10 cellular contexts compared by ENCODE assay signal in the genomic region with DNA sequence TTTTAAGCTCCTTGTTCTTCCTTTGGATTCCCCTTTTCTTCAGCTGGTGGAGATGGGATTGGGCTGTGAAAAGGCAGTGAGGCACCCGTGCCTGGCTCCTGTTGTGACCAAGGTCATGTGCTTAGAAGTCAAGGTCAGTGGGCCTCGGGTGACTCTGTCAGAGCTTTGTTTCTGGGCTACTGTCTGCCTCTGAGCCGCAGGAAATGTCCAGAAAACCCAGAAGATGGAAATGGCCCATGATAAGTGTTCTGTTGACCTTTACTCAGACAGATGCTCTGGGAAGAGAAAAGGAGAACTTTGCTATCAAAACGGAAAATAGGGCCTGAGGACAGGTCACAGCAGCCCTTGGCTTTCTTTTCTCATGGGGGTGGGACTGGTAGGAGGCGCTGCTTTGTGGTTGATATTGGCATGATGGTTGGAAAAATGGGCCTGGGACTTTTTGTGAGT. TPM values are rescaled to one million over a fixed set of nuclear protein-coding genes. Genes with fewer than 3 reads are reported as not detected.
DNase-seq lines count a peak whose midpoint lies in the region; ATAC-seq and TF ChIP-seq lines count a peak whose summit lies in the region.
"Had no signal": no experiment of that assay in that cellular context is flagged by ENCODE, and none has a peak within 500 bp of the region (broad histone marks: within the 10 kb centered on the region; RNA-seq: fewer than 3 reads in every experiment).

No MANE protein-coding gene starts in this region.

- CTCF ChIA-PET in naive thymus-derived CD4-positive, alpha-beta T cell (lab: Charles Lee): interaction anchor here (0.7 kb wide), 1 partner anchor 48 kb away, joined by 3 read pairs; no protein-coding TSS in a partner anchor

- H3K36me3 ChIP-seq in KMS-11 (ENCODE audit: insufficient read depth): peaks cover 3% of the 10 kb centered on the region; the same call in 1 of the 2 replicates
- no peaks in the 10 kb centered on the region for H3K36me3 ChIP-seq in adipocyte (ENCODE audit: control insufficient read depth, insufficient read depth, low read length, severe bottlenecking)
- no peaks in the 10 kb centered on the region for H3K36me3 ChIP-seq in naive thymus-derived CD4-positive, alpha-beta T cell (ENCODE audit: control insufficient read depth in 2 of 3, insufficient read depth in 3 of 3, low read length in 3 of 3)
- no peaks in the 10 kb centered on the region for H3K36me3 ChIP-seq in prostate gland

- H3K27me3 ChIP-seq in KMS-11 (ENCODE audit: insufficient read depth, low read depth) (no peaks in the 10 kb centered on the region), adipocyte (replicated peaks; ENCODE audit: control insufficient read depth, insufficient read depth, low read length) (no peaks in the 10 kb centered on the region), prostate gland (replicated peaks; ENCODE audit: insufficient read depth) (no peaks in the 10 kb centered on the region)
- H3K27me3 ChIP-seq in naive thymus-derived CD4-positive, alpha-beta T cell (ENCODE audit: control insufficient read depth in 2 of 2, insufficient read depth in 2 of 2, low read length in 2 of 2): no peaks in the 10 kb centered on the region

- ATAC-seq in naive thymus-derived CD4-positive, alpha-beta T cell: no peak

- H3K4me1 Mint-ChIP-seq in naive thymus-derived CD4-positive, alpha-beta T cell: peaks cover 37 to 71% (median 60%) of the 10 kb centered on the region in 7 donors

- no peak for TF ChIP-seq POLR2A in prostate gland (IDR thresholded peaks at IDR 0.05)

- in situ Hi-C loops in G401 (cut with HindIII; ENCODE audit: low sequenced_read_pairs): no loop called here

- H3K4me1 ChIP-seq in KMS-11 (ENCODE audit: low read depth, poor library complexity, severe bottlenecking): peaks cover 57% of the 10 kb centered on the region
- H3K4me1 ChIP-seq in adipocyte (ENCODE audit: control insufficient read depth, insufficient read depth, low read length): peaks cover 41% of the 10 kb centered on the region
- H3K4me1 ChIP-seq in naive thymus-derived CD4-positive, alpha-beta T cell (ENCODE audit: control insufficient read depth in 2 of 2, insufficient read depth in 2 of 2, low read length in 2 of 2): peaks cover 11 to 20% of the 10 kb centered on the region in 2 donors
- peaks cover 4% of the 10 kb centered on the region for H3K4me1 ChIP-seq in prostate gland (replicated peaks)

- H3K4me2 ChIP-seq in KMS-11: peak overlapping the region; percentile 95

- peak overlapping the region in 7 of 10 donors; percentile 34 to 100 (median 85) for H3K4me3 Mint-ChIP-seq in naive thymus-derived CD4-positive, alpha-beta T cell

- no peaks in the 10 kb centered on the region for H3K9me3 Mint-ChIP-seq in naive thymus-derived CD4-positive, alpha-beta T cell

- intact Hi-C loops in naive thymus-derived CD4-positive, alpha-beta T cell (cut with micrococcal nuclease): loop anchor here in 1 of 2 donors (5.0 kb wide), 1 partner anchor 75 kb away; no protein-coding TSS in a partner anchor
- intact Hi-C loops in prostate gland (cut with DNase I): loop anchor here (5.0 to 10.0 kb wide), 3 partner anchors 45 to 113 kb away; no protein-coding TSS in a partner anchor

- DNase-seq in AG08395 (ENCODE audit: low spot score): peak; percentile 8
- DNase-seq in adipocyte (ENCODE audit: low read depth): no peak
- DNase-seq in naive thymus-derived CD4-positive, alpha-beta T cell: peak in 2 of 9 donors; percentile 33 to 37
- no peak for DNase-seq in GM19238 (ENCODE audit: insufficient read length, low spot score)
- DNase-seq in anterior cingulate cortex (lab: John Stamatoyannopoulos, UW): no peak
- DNase-seq in prostate gland (ENCODE audit: low spot score): no peak
- DNase-seq in G401 (ENCODE audit: low spot score): no peak
- DNase-seq: amygdala; NK-92 treated with Interleukin-12 subunit alpha and Interleukin-12 subunit beta, amount 100 ng/mL, for 24 hours had no signal

- 38% methylated on average over 5 of the region's 5 CpGs for WGBS in prostate gland

- H3K9ac ChIP-seq in KMS-11: no peak overlapping the region
- H3K9ac ChIP-seq in adipocyte (ENCODE audit: low read length): peak overlapping the region; percentile 95

- POLR2A ChIA-PET in naive thymus-derived CD4-positive, alpha-beta T cell (lab: Charles Lee): interaction anchor here (3.1 kb wide), 1 partner anchor 7 kb away, joined by 33 read pairs; no protein-coding TSS in a partner anchor

- no peak overlapping the region for H3K4me3 ChIP-seq in KMS-11 (IDR thresholded peaks at IDR 0.05; ENCODE audit: insufficient read depth, low read depth, low read length)
- H3K4me3 ChIP-seq in adipocyte (ENCODE audit: low read length): peak overlapping the region; percentile 90
- H3K4me3 ChIP-seq in naive thymus-derived CD4-positive, alpha-beta T cell (ENCODE audit: low read length): no peak overlapping the region
- no peak overlapping the region for H3K4me3 ChIP-seq in prostate gland

- TF ChIP-seq CTCF in KMS-11 (conservative IDR thresholded peaks at IDR 0.05; ENCODE audit: low read depth, low read length) (no peak), prostate gland (IDR thresholded peaks at IDR 0.05) (no peak)

- H2AFZ ChIP-seq in KMS-11 (ENCODE audit: low read depth): no peak overlapping the region

- H3K27ac Mint-ChIP-seq in naive thymus-derived CD4-positive, alpha-beta T cell: peak overlapping the region in 7 of 9 donors; percentile 45 to 93 (median 79)

- peaks cover 77% of the 10 kb centered on the region for H3K79me2 ChIP-seq in KMS-11 (ENCODE audit: insufficient read depth, low read depth)

- no peaks in the 10 kb centered on the region for H3K27me3 Mint-ChIP-seq in naive thymus-derived CD4-positive, alpha-beta T cell

- 0 out of 2 replicates have a peak, but pooled peaks cover 6% of the 10 kb centered on the region for H4K20me1 ChIP-seq in KMS-11 (ENCODE audit: insufficient read depth)

- H3K36me3 Mint-ChIP-seq in naive thymus-derived CD4-positive, alpha-beta T cell: peaks cover 0 to 29% (median 5%) of the 10 kb centered on the region in 5 donors

- no peak overlapping the region for H3K27ac ChIP-seq in KMS-11
- H3K27ac ChIP-seq in naive thymus-derived CD4-positive, alpha-beta T cell (ENCODE audit: low read depth, low read length): no peak overlapping the region
- peak overlapping the region in 1 of 2 donors; percentile 45 for H3K27ac ChIP-seq in prostate gland

- H3K9me3 ChIP-seq in adipocyte (ENCODE audit: control insufficient read depth, low read length) (no peaks in the 10 kb centered on the region), prostate gland (no peaks in the 10 kb centered on the region)
- H3K9me3 ChIP-seq in naive thymus-derived CD4-positive, alpha-beta T cell (ENCODE audit: control insufficient read depth in 2 of 3, low read length in 3 of 3): no peaks in the 10 kb centered on the region

RNA-seq across cellular contexts. Expression of gene ABCC1, which starts 2.9 kb away (rescaled TPM):
- 10 to 100 TPM; 57.3 to 95.8 (median 64.1) TPM for total RNA-seq in naive thymus-derived CD4-positive, alpha-beta T cell
- 1 to 10 TPM; 4.8 to 7.9 TPM for polyA plus RNA-seq in naive thymus-derived CD4-positive, alpha-beta T cell
- 10 to 100 TPM; 33.4 to 87.7 TPM for total RNA-seq in prostate gland
- 22.4 and 26.4 TPM in 2 replicates for total RNA-seq in G401 (2014; rRNA removed; shearing (Covaris generic))
